ENCODE assay signal across 24 cellular contexts in genomic region chr4:113013746-113014145, GRCh38. TPM values are rescaled to one million over a fixed set of nuclear protein-coding genes. Genes with fewer than 3 reads are reported as not detected.
DNase-seq lines count a peak whose midpoint lies in the region; ATAC-seq and TF ChIP-seq lines count a peak whose summit lies in the region.
"Had no signal": no experiment of that assay in that cellular context is flagged by ENCODE, and none has a peak within 500 bp of the region (broad histone marks: within the 10 kb centered on the region; RNA-seq: fewer than 3 reads in every experiment).

No MANE protein-coding gene starts in this region.

- H3K27me3 Mint-ChIP-seq in glutamatergic neuron (ENCODE audit: unreplicated experiment): peaks cover 3% of the 10 kb centered on the region
- no peaks in the 10 kb centered on the region for H3K27me3 Mint-ChIP-seq in osteocyte (ENCODE audit: unreplicated experiment)

- H3K9me2 ChIP-seq in SK-N-SH: no peaks in the 10 kb centered on the region

- no peak for TF ChIP-seq EP300 in SK-N-SH (IDR thresholded peaks at IDR 0.05; ENCODE audit: borderline replicate concordance in 1 of 2, low read depth in 1 of 2, low read length in 1 of 2)

- H3K27ac Mint-ChIP-seq in glutamatergic neuron (ENCODE audit: unreplicated experiment) (peak overlapping the region; percentile 15), osteocyte (ENCODE audit: unreplicated experiment) (no peak overlapping the region)

- H3K36me3 ChIP-seq in SK-N-SH (replicated peaks in 1 of 2; ENCODE audit: control insufficient read depth in 1 of 2, insufficient read depth in 2 of 2, low read length in 1 of 2): no peaks in the 10 kb centered on the region
- H3K36me3 ChIP-seq in uterus: no peaks in the 10 kb centered on the region
- H3K36me3 ChIP-seq: SJSA1 had no signal

- ATAC-seq in SK-N-SH treated with all-trans-retinoic acid at 6 μM for 48 hours: no peak
- ATAC-seq: PC-3 had no signal

- CTCF ChIA-PET in SK-N-SH (lab: Yijun Ruan, JAX): interaction anchor here (1.0 kb wide), 1 partner anchor 62 kb away, joined by 3 read pairs; no protein-coding TSS in a partner anchor

- H3F3A ChIP-seq in SK-N-SH (replicated peaks; ENCODE audit: insufficient read depth): no peaks in the 10 kb centered on the region

- H3K36me3 Mint-ChIP-seq in glutamatergic neuron (ENCODE audit: unreplicated experiment) (no peaks in the 10 kb centered on the region), osteocyte (ENCODE audit: unreplicated experiment) (no peaks in the 10 kb centered on the region)

- no peak for TF ChIP-seq RAD21 in SK-N-SH (IDR thresholded peaks at IDR 0.05; ENCODE audit: low read length)

- H3K9me3 ChIP-seq in SK-N-SH: no peaks in the 10 kb centered on the region
- H3K9me3 ChIP-seq in uterus: no peaks in the 10 kb centered on the region
- H3K9me3 ChIP-seq: SJSA1 had no signal

- POLR2A ChIA-PET in SK-N-SH (lab: Yijun Ruan, JAX): no interaction called here

- peaks cover 0 to 20% of the 10 kb centered on the region in 2 experiments; a peak in 2 of 4 replicates for H3K4me1 ChIP-seq in SK-N-SH (ENCODE audit: control insufficient read depth in 1 of 2, insufficient read depth in 2 of 2, low read depth in 1 of 2, low read length in 1 of 2)
- no peaks in the 10 kb centered on the region for H3K4me1 ChIP-seq in uterus
- H3K4me1 ChIP-seq: SJSA1 had no signal

- no peaks in the 10 kb centered on the region for H3K79me2 ChIP-seq in SK-N-SH (ENCODE audit: insufficient read depth)

- 32% methylated on average over 1 of the region's 1 CpG for WGBS in SK-N-SH (ENCODE audit: low lambda C conversion rate)

- H3K9ac ChIP-seq in SK-N-SH: no peak overlapping the region

- H3K9me3 Mint-ChIP-seq in glutamatergic neuron (ENCODE audit: unreplicated experiment): peaks cover 11% of the 10 kb centered on the region
- no peaks in the 10 kb centered on the region for H3K9me3 Mint-ChIP-seq in osteocyte (ENCODE audit: unreplicated experiment)

- intact Hi-C loops in uterus (cut with DNase I; ENCODE audit: low total_unique reads): no loop called here

- H3K27ac ChIP-seq in SK-N-SH (ENCODE audit: low read depth in 2 of 2, low read length in 1 of 2): peak overlapping the region in 1 of 2 experiments; percentile 34; a peak in 2 of 4 replicates
- no peak overlapping the region for H3K27ac ChIP-seq in uterus
- H3K27ac ChIP-seq: 22Rv1, SJSA1 had no signal

- no peak overlapping the region for H3K4me2 ChIP-seq in SK-N-SH

- H3K4me3 Mint-ChIP-seq in glutamatergic neuron (ENCODE audit: unreplicated experiment): no peak overlapping the region
- no peak overlapping the region for H3K4me3 Mint-ChIP-seq in osteocyte (ENCODE audit: unreplicated experiment)

- no peaks in the 10 kb centered on the region for H4K20me1 ChIP-seq in SK-N-SH (ENCODE audit: insufficient read depth)

- no peak overlapping the region for H3K4me3 ChIP-seq in SK-N-SH (ENCODE audit: low read depth in 2 of 2, low read length in 1 of 2)
- H3K4me3 ChIP-seq in uterus: no peak overlapping the region
- H3K4me3 ChIP-seq: SJSA1 had no signal

- TF ChIP-seq POLR2A in uterus (IDR thresholded peaks at IDR 0.05): no peak

- no peak overlapping the region for H2AFZ ChIP-seq in SK-N-SH (ENCODE audit: low read depth)

- TF ChIP-seq CTCF in SK-N-SH (IDR thresholded peaks at IDR 0.05): no peak
- TF ChIP-seq CTCF in glutamatergic neuron (IDR thresholded peaks at IDR 0.05; ENCODE audit: partially characterized antibody, unreplicated experiment): no peak
- TF ChIP-seq CTCF in osteocyte (IDR thresholded peaks at IDR 0.05): no peak
- no peak for TF ChIP-seq CTCF in uterus (IDR thresholded peaks at IDR 0.05)

- peaks cover 43% of the 10 kb centered on the region for H3K4me1 Mint-ChIP-seq in glutamatergic neuron (ENCODE audit: low read depth, unreplicated experiment)
- peaks cover 3% of the 10 kb centered on the region for H3K4me1 Mint-ChIP-seq in osteocyte (ENCODE audit: unreplicated experiment)

- no peak for DNase-seq in SK-N-SH
- peak; percentile 31 for DNase-seq in fibroblast of gingiva (ENCODE audit: low read depth)
- DNase-seq in glutamatergic neuron: no peak
- no peak for DNase-seq in osteocyte (ENCODE audit: extremely low spot score, unreplicated experiment)
- DNase-seq in uterus: no peak
- DNase-seq in activated CD4-positive, alpha-beta T cell treated with anti-CD3 and anti-CD28 coated beads, Interleukin-2, amount 50 U/mL, for 48 hours: no peak
- no peak for DNase-seq in NCI-H526 (lab: John Stamatoyannopoulos, UW)
- DNase-seq: Calu3, DMS153, DND-41, H7, Karpas-422, NCI-H1092, NCI-H1417 treated with DMSO at 0.1 percent for 48 hours, NCI-H187, NCI-H2081 treated with DMSO at 0.1 percent for 48 hours, NCI-H2171 treated with DMSO at 0.1 percent for 48 hours, NCI-H345, NCI-H510A treated with DMSO at 0.1 percent for 48 hours, NCI-H774, PC-3 had no signal

- H3K27me3 ChIP-seq in SK-N-SH (ENCODE audit: insufficient read depth): no peaks in the 10 kb centered on the region
- no peaks in the 10 kb centered on the region for H3K27me3 ChIP-seq in uterus
- H3K27me3 ChIP-seq: SJSA1 had no signal

TF ChIP-seq in SK-N-SH treated with all-trans-retinoic acid at 6 μM for 48 hours, 23 proteins besides CTCF, POLR2A, EP300 and RAD21:
- TF ChIP-seq CSRNP3 (CRISPR knock-in tag; IDR thresholded peaks at IDR 0.05): no peak
- TF ChIP-seq ARNTL (CRISPR knock-in tag; IDR thresholded peaks at IDR 0.05; ENCODE audit: borderline replicate concordance, low read depth): no peak
- TF ChIP-seq ISL1 (CRISPR knock-in tag; IDR thresholded peaks at IDR 0.05): 0 out of 2 replicates have a peak, but pooled peaks have one; percentile 21

TF ChIP-seq in SK-N-SH, 30 proteins besides CTCF, POLR2A, EP300 and RAD21:
- no peak for TF ChIP-seq USF2 (IDR thresholded peaks at IDR 0.05; ENCODE audit: borderline replicate concordance, low read depth, low read length)
- TF ChIP-seq USF1 (IDR thresholded peaks at IDR 0.05; ENCODE audit: borderline replicate concordance, low read depth): no peak
- no peak for TF ChIP-seq FOXJ3 (CRISPR knock-in tag; IDR thresholded peaks at IDR 0.05)
- no peak for TF ChIP-seq EZH2phosphoT487 (IDR thresholded peaks at IDR 0.05; ENCODE audit: borderline replicate concordance, low read depth)
- no peak for TF ChIP-seq RCOR1 (IDR thresholded peaks at IDR 0.05; ENCODE audit: low read length)
- no peak for TF ChIP-seq GATA2 (CRISPR knock-in tag; IDR thresholded peaks at IDR 0.05)
- no peak for TF ChIP-seq MXI1 (IDR thresholded peaks at IDR 0.05; ENCODE audit: low read depth, low read length)
- no peak for TF ChIP-seq NFIC (IDR thresholded peaks at IDR 0.05; ENCODE audit: borderline replicate concordance)
- TF ChIP-seq RXRA (IDR thresholded peaks at IDR 0.05; ENCODE audit: borderline replicate concordance, low read depth): no peak
- no peak for TF ChIP-seq TEAD4 (IDR thresholded peaks at IDR 0.05; ENCODE audit: borderline replicate concordance, insufficient read depth)
- TF ChIP-seq POLR2AphosphoS5 (IDR thresholded peaks at IDR 0.05; ENCODE audit: low read depth, low read length): no peak
- no peak for TF ChIP-seq JUND (IDR thresholded peaks at IDR 0.05)
- no peak for TF ChIP-seq FOXM1 (IDR thresholded peaks at IDR 0.05; ENCODE audit: low read depth)
- no peak for TF ChIP-seq GABPA (IDR thresholded peaks at IDR 0.05; ENCODE audit: low read depth)

RNA-seq across cellular contexts. Expression of gene ANK2, which starts 35.7 kb away (rescaled TPM):
- 0.69 and 1.5 TPM in 2 replicates for polyA plus RNA-seq in SK-N-SH (2012; rRNA removed)
- 1.4 and 1.6 TPM in 2 replicates for polyA plus RNA-seq in SK-N-SH (2012; cell fraction: cytosol; rRNA removed)
- 2.2 and 2.8 TPM in 2 replicates for polyA plus RNA-seq in SK-N-SH (2012; cell fraction: nucleus; rRNA removed)
- total RNA-seq in glutamatergic neuron (ENCODE audit: unreplicated experiment) (1,513 TPM), osteocyte (17.2 and 20.8 TPM in 2 replicates), uterus (100 to 1,000 TPM in 1 of 4 donors, 10 to 100 TPM in 3; 27.4 to 142 (median 47.2) TPM)

Comparison
In these comparisons a context has a peak if more than half of its experiments do, and no peak if none do; other contexts are left out.
1. RNA of gene ANK2, which starts 35.7 kb away (total RNA-seq): 1,513 TPM in glutamatergic neuron (single experiment); 27.4 to 142 TPM in uterus and 17.2 to 20.8 TPM in osteocyte; every median in the first group is over 10 times any median in the second.